In genomic region chr3:120052225-120052624, GRCh38 we compare ENCODE assay signal across 8 cellular contexts. TPM values are rescaled to one million over a fixed set of nuclear protein-coding genes. Genes with fewer than 3 reads are reported as not detected.
DNase-seq lines count a peak whose midpoint lies in the region; ATAC-seq and TF ChIP-seq lines count a peak whose summit lies in the region.

No MANE protein-coding gene starts in this region.

- H3K79me2 ChIP-seq in OCI-LY7 (ENCODE audit: insufficient read depth, low read depth, low read length) (peaks cover 91% of the 10 kb centered on the region), H9 (ENCODE audit: insufficient read depth, low read length) (peaks cover 13% of the 10 kb centered on the region; the same call in 1 of the 2 replicates)

- no peaks in the 10 kb centered on the region for H3K9me2 ChIP-seq in OCI-LY7 (ENCODE audit: insufficient read depth, low read length)

- H4K8ac ChIP-seq in H9 (replicated peaks; ENCODE audit: insufficient read length, low read depth, low read length), result no peak overlapping the region

- H3K27ac ChIP-seq in RWPE2 (ENCODE audit: poor library complexity, severe bottlenecking), result peak overlapping the region; percentile 32
- no peak overlapping the region for H3K27ac ChIP-seq in uterus
- no peak overlapping the region for H3K27ac ChIP-seq in OCI-LY7 (ENCODE audit: low read depth, low read length, poor library complexity, severe bottlenecking)
- H3K27ac ChIP-seq in H9 (ENCODE audit: insufficient read length, low read depth, low read length), result no peak overlapping the region

- BruUV-seq in OCI-LY7 (replicated peaks; lab: Mats Ljungman, UMichigan), result no TSS peak

- TF ChIP-seq CTCF in RWPE2 (IDR thresholded peaks at IDR 0.05; ENCODE audit: poor library complexity, severe bottlenecking) (no peak), uterus (IDR thresholded peaks at IDR 0.05) (no peak), OCI-LY7 (conservative IDR thresholded peaks at IDR 0.05; ENCODE audit: low read length) (no peak), H9 (conservative IDR thresholded peaks at IDR 0.05) (no peak)

- H3K36me3 Mint-ChIP-seq in activated naive CD4-positive, alpha-beta T cell treated with anti-CD3 and anti-CD28 coated beads, Interleukin-2, amount 50 U/mL, for 24 hours, result peaks cover 27% of the 10 kb centered on the region
- H3K36me3 Mint-ChIP-seq in H9 (ENCODE audit: insufficient read depth in 1 of 3, low read depth in 3 of 3), result peaks cover 18 to 25% (median 23%) of the 10 kb centered on the region in 3 experiments

- intact Hi-C loops in uterus (cut with DNase I; ENCODE audit: low total_unique reads), result no loop called here
- intact Hi-C loops in OCI-LY7 (cut with micrococcal nuclease; ENCODE audit: unreplicated experiment), result no loop called here

- H2BK120ac ChIP-seq in H9 (ENCODE audit: low read depth, low read length, poor library complexity, severe bottlenecking), result no peak overlapping the region

- H4K20me1 ChIP-seq in OCI-LY7 (ENCODE audit: insufficient read depth, low read length) (no peaks in the 10 kb centered on the region), H9 (ENCODE audit: control insufficient read depth, insufficient read depth, insufficient read length) (no peaks in the 10 kb centered on the region)

- no peak overlapping the region for H3K9ac ChIP-seq in H9 (ENCODE audit: extremely low read depth, insufficient read length, low read length)

- peak overlapping the region; percentile 55 for H3K4me3 Mint-ChIP-seq in activated naive CD4-positive, alpha-beta T cell treated with anti-CD3 and anti-CD28 coated beads, Interleukin-2, amount 50 U/mL, for 24 hours
- no peak overlapping the region for H3K4me3 Mint-ChIP-seq in H9

- H2BK20ac ChIP-seq in H9 (ENCODE audit: low read depth, low read length, poor library complexity, severe bottlenecking), result no peak overlapping the region

- H3K4me1 Mint-ChIP-seq in activated naive CD4-positive, alpha-beta T cell treated with anti-CD3 and anti-CD28 coated beads, Interleukin-2, amount 50 U/mL, for 24 hours, result peaks cover 82% of the 10 kb centered on the region
- H3K4me1 Mint-ChIP-seq in H9, result peaks cover 15 to 22% of the 10 kb centered on the region in 2 experiments

- H3K4me1 ChIP-seq in RWPE2 (ENCODE audit: insufficient read depth, poor library complexity, severe bottlenecking) (peaks cover 15% of the 10 kb centered on the region), uterus (peaks cover 7 to 12% of the 10 kb centered on the region in 2 donors), OCI-LY7 (ENCODE audit: insufficient read depth, low read length, poor library complexity, severe bottlenecking) (no peaks in the 10 kb centered on the region), H9 (ENCODE audit: insufficient read depth, low read length) (no peaks in the 10 kb centered on the region)

- CTCF ChIA-PET in OCI-LY7 (lab: Charles Lee; ENCODE audit: unreplicated experiment), result no interaction called here

- no peak overlapping the region for H2AK5ac ChIP-seq in H9 (ENCODE audit: insufficient read length, low read length)

- no peak for TF ChIP-seq POLR2A in uterus (IDR thresholded peaks at IDR 0.05)

- H3T11ph ChIP-seq in H9 (ENCODE audit: low read length), result no peak overlapping the region

- H3K4ac ChIP-seq in H9 (ENCODE audit: low read depth, low read length), result no peak overlapping the region

- no peak for DNase-seq in activated naive CD4-positive, alpha-beta T cell treated with Interleukin-2 at 50 U/mL for 16 hours
- no peak for DNase-seq in RWPE2 (ENCODE audit: low spot score)
- no peak for DNase-seq in uterus
- DNase-seq in OCI-LY7 (ENCODE audit: low spot score), result no peak
- no peak for DNase-seq in HK-2 (ENCODE audit: unreplicated experiment)
- no peak for DNase-seq in H9

- no peaks in the 10 kb centered on the region for H3K23me2 ChIP-seq in H9 (ENCODE audit: insufficient read length, low read depth, low read length, poor library complexity, severe bottlenecking)

- no peak overlapping the region for H2BK5ac ChIP-seq in H9 (ENCODE audit: insufficient read length, low read length)

- H4K91ac ChIP-seq in H9 (ENCODE audit: insufficient read length, low read depth, low read length), result no peak overlapping the region

- no peaks in the 10 kb centered on the region for H3K27me3 Mint-ChIP-seq in activated naive CD4-positive, alpha-beta T cell treated with anti-CD3 and anti-CD28 coated beads, Interleukin-2, amount 50 U/mL, for 24 hours
- no peaks in the 10 kb centered on the region for H3K27me3 Mint-ChIP-seq in H9 (ENCODE audit: low read depth)

- H2AFZ ChIP-seq in OCI-LY7 (ENCODE audit: low read length), result no peak overlapping the region
- H2AFZ ChIP-seq in H9 (ENCODE audit: low read length), result no peak overlapping the region

- no peak overlapping the region for H3K23ac ChIP-seq in H9 (ENCODE audit: insufficient read length, low read depth, low read length)

- no peak overlapping the region for H3K14ac ChIP-seq in H9 (ENCODE audit: insufficient read depth, low read length)

- H3K9me3 ChIP-seq in RWPE2 (ENCODE audit: severe bottlenecking) (no peaks in the 10 kb centered on the region), uterus (no peaks in the 10 kb centered on the region), OCI-LY7 (ENCODE audit: low read length) (peaks cover 23% of the 10 kb centered on the region; the same call in 1 of the 2 replicates), H9 (ENCODE audit: control insufficient read depth, low read depth, low read length) (no peaks in the 10 kb centered on the region)

- H3K27me3 ChIP-seq in RWPE2 (ENCODE audit: insufficient read depth, poor library complexity, severe bottlenecking) (no peaks in the 10 kb centered on the region), uterus (no peaks in the 10 kb centered on the region), H9 (ENCODE audit: insufficient read depth, low read length) (no peaks in the 10 kb centered on the region)

- no peak overlapping the region for H3K4me3 ChIP-seq in RWPE2 (ENCODE audit: severe bottlenecking)
- no peak overlapping the region for H3K4me3 ChIP-seq in uterus
- no peak overlapping the region for H3K4me3 ChIP-seq in OCI-LY7 (ENCODE audit: low read depth, low read length, poor library complexity, severe bottlenecking)

- H3K36me3 ChIP-seq in RWPE2 (ENCODE audit: low read depth), result peaks cover 45% of the 10 kb centered on the region
- no peaks in the 10 kb centered on the region for H3K36me3 ChIP-seq in uterus
- peaks cover 51% of the 10 kb centered on the region for H3K36me3 ChIP-seq in OCI-LY7 (ENCODE audit: insufficient read depth, low read length)

- peaks cover 11% of the 10 kb centered on the region for H3K79me1 ChIP-seq in H9 (ENCODE audit: insufficient read depth, low read depth, low read length, poor library complexity, severe bottlenecking)

- H4K5ac ChIP-seq in H9 (ENCODE audit: insufficient read length, low read depth, low read length), result no peak overlapping the region

- peak; percentile 72 for ATAC-seq in HG02642 (IDR thresholded peaks at IDR 0.05; ENCODE audit: poor library complexity, unreplicated experiment)
- ATAC-seq in RWPE2 (ENCODE audit: low read depth), result peak; percentile 43; the same call in 2 of the 3 replicates

- POLR2A ChIA-PET in OCI-LY7 (lab: Charles Lee), result interaction anchor here (0.7 to 2.7 kb wide), 3 partner anchors 15 to 414 kb away, joined by 3 to 9 read pairs (median 5); no protein-coding TSS in a partner anchor

- H3K27ac Mint-ChIP-seq in activated naive CD4-positive, alpha-beta T cell treated with anti-CD3 and anti-CD28 coated beads, Interleukin-2, amount 50 U/mL, for 24 hours, result peak overlapping the region; percentile 48
- peak overlapping the region in 1 of 3 experiments; percentile 28; a peak in 3 of 7 replicates for H3K27ac Mint-ChIP-seq in H9

- no peak overlapping the region for H3K4me2 ChIP-seq in OCI-LY7 (ENCODE audit: low read length)
- H3K4me2 ChIP-seq in H9 (ENCODE audit: insufficient read depth, insufficient read length, low read length), result no peak overlapping the region

- WGBS in H9 (ENCODE audit: extremely low coverage, insufficient read length, low lambda C conversion rate), result no CpG with 5 or more reads among the region's 2 CpGs

- peaks cover 6% of the 10 kb centered on the region for H3K9me3 Mint-ChIP-seq in activated naive CD4-positive, alpha-beta T cell treated with anti-CD3 and anti-CD28 coated beads, Interleukin-2, amount 50 U/mL, for 24 hours
- H3K9me3 Mint-ChIP-seq in H9, result peaks cover 7 to 12% of the 10 kb centered on the region in 2 experiments; a peak in 4 of 5 replicates

- no peak overlapping the region for H3K56ac ChIP-seq in H9 (ENCODE audit: insufficient read length, low read depth, low read length)

- no peak overlapping the region for H3K18ac ChIP-seq in H9 (ENCODE audit: insufficient read length, low read depth, low read length)

- H2BK12ac ChIP-seq in H9 (ENCODE audit: insufficient read length, low read depth, low read length), result no peak overlapping the region

- H2BK15ac ChIP-seq in H9 (ENCODE audit: low read depth, low read length), result no peak overlapping the region

RNA-seq across cellular contexts. Expression of gene GSK3B, which starts 42.0 kb away (rescaled TPM):
- total RNA-seq in uterus (10 to 100 TPM; 13.5 to 53.8 (median 31.3) TPM), OCI-LY7 (2022) (35.5 and 40.9 TPM in 2 replicates), H9 (2021) (52.8 and 56.5 TPM in 2 replicates)
- total RNA-seq in OCI-LY7 (2014; rRNA removed; shearing (Covaris generic)), result 25.5 and 26.6 TPM in 2 replicates
